12 cellular contexts compared by ENCODE assay signal in the genomic region with DNA sequence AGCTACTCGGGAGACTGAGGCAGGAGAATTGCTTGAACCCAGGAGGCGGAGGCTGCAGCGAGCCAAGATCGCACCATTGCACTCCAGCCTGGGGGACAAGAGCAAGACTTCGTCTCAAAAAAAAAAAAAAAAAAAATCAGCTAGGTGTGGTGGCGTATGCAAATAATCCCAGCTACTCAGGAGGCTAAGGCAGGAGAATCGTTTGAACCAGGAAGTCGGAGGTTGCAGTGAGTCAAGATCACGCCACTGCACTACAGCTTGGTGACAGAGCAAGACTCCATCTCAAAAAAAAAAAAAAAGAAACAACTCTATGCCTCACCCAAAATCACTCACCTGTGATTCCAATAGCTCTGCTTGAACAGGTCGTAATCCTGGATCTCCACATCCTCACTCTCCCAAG. TPM values are rescaled to one million over a fixed set of nuclear protein-coding genes. Genes with fewer than 3 reads are reported as not detected.
DNase-seq lines count a peak whose midpoint lies in the region; ATAC-seq, FAIRE-seq and TF ChIP-seq lines count a peak whose summit lies in the region.
"Not testable (repeated sequence)": the region's sequence is repeated elsewhere in the genome, so short reads cannot be mapped to it uniquely, and the experiment has no call there.
"Had no signal": no experiment of that assay in that cellular context is flagged by ENCODE, and none has a peak within 500 bp of the region (broad histone marks: within the 10 kb centered on the region; RNA-seq: fewer than 3 reads in every experiment).

No MANE protein-coding gene starts in this region.

- TF ChIP-seq POLR2A in GM12878 (IDR thresholded peaks at IDR 0.05; ENCODE audit: low read depth, low read length) = not testable (repeated sequence)

- POLR2A ChIA-PET in activated CD4-positive, alpha-beta T cell treated with anti-CD3 and anti-CD28 coated beads for 36 hours (lab: Charles Lee) = not testable (repeated sequence)
- POLR2A ChIA-PET in GM12878 (lab: Charles Lee) = interaction anchor here (0.6 to 1.1 kb wide), 2 partner anchors 89 to 197 kb away, joined by 3 to 6 read pairs; no protein-coding TSS in a partner anchor

- H3K4me2 ChIP-seq in GM12878 (ENCODE audit: control insufficient read depth, insufficient read depth) = not testable (repeated sequence)

- not testable (repeated sequence) for H4K20me1 ChIP-seq in GM12878 (ENCODE audit: control insufficient read depth, insufficient read depth)

- TF ChIP-seq RAD21 in GM12878 (IDR thresholded peaks at IDR 0.05; ENCODE audit: insufficient read depth, low read depth, low read length) = not testable (repeated sequence)

- H3K36me3 Mint-ChIP-seq in IgD-negative memory B cell (peaks cover 13% of the 10 kb centered on the region), memory B cell (peaks cover 56% of the 10 kb centered on the region)
- peaks cover 80% of the 10 kb centered on the region for H3K36me3 Mint-ChIP-seq in activated CD4-positive, alpha-beta T cell treated with anti-CD3 and anti-CD28 coated beads for 36 hours (ENCODE audit: low read depth)
- H3K36me3 Mint-ChIP-seq in activated T-cell treated with anti-CD3 and anti-CD28 coated beads, Interleukin-2, amount 50 U/mL, for 24 hours (ENCODE audit: low read depth) = peaks cover 94% of the 10 kb centered on the region
- H3K36me3 Mint-ChIP-seq in activated naive CD4-positive, alpha-beta T cell treated with anti-CD3 and anti-CD28 coated beads, Interleukin-2, amount 10 ng/mL, durations not matched to agents 7 days and 5 days = peaks cover 74% of the 10 kb centered on the region
- peaks cover 100% of the 10 kb centered on the region for H3K36me3 Mint-ChIP-seq in stimulated activated effector memory CD8-positive, alpha-beta T cell treated with anti-CD3 and anti-CD28 coated beads, Interleukin-12 subunit alpha, Interleukin-12 subunit beta, amount 100 ng/mL, for 72 hours

- peaks cover 34 to 72% of the 10 kb centered on the region in 2 experiments for H3K36me3 ChIP-seq in GM12878 (ENCODE audit: control insufficient read depth in 2 of 2, insufficient read depth in 2 of 2, low read length in 1 of 2)

- not testable (repeated sequence) for H2AFZ ChIP-seq in GM12878 (ENCODE audit: control insufficient read depth, low read depth, low read length)

- H3K9ac ChIP-seq in GM12878 (ENCODE audit: control insufficient read depth, insufficient read depth, low read length) = not testable (repeated sequence)

- H3K27ac Mint-ChIP-seq in IgD-negative memory B cell = peak overlapping the region; percentile 26 to 77 (median 59)
- peak overlapping the region; percentile 48 for H3K27ac Mint-ChIP-seq in activated CD4-positive, alpha-beta T cell treated with anti-CD3 and anti-CD28 coated beads for 36 hours
- peak overlapping the region; percentile 71 for H3K27ac Mint-ChIP-seq in activated T-cell treated with anti-CD3 and anti-CD28 coated beads, Interleukin-2, amount 50 U/mL, for 24 hours
- H3K27ac Mint-ChIP-seq in activated naive CD4-positive, alpha-beta T cell treated with anti-CD3 and anti-CD28 coated beads, Interleukin-2, amount 10 ng/mL, durations not matched to agents 7 days and 5 days = peak overlapping the region; percentile 5
- H3K27ac Mint-ChIP-seq in memory B cell = peak overlapping the region; percentile 53
- H3K27ac Mint-ChIP-seq in stimulated activated effector memory CD8-positive, alpha-beta T cell treated with anti-CD3 and anti-CD28 coated beads, Interleukin-12 subunit alpha, Interleukin-12 subunit beta, amount 100 ng/mL, for 72 hours = peak overlapping the region; percentile 35

- intact Hi-C loops in activated CD4-positive, alpha-beta T cell treated with anti-CD3 and anti-CD28 coated beads for 36 hours (cut with DNase I, micrococcal nuclease); GM12878 (cut with micrococcal nuclease; ENCODE audit: unreplicated experiment): not testable (repeated sequence)

- ATAC-seq in activated CD4-positive, alpha-beta T cell treated with anti-CD3 and anti-CD28 coated beads for 36 hours; GM12878; stimulated activated effector memory CD8-positive, alpha-beta T cell treated with anti-CD3 and anti-CD28 coated beads, Interleukin-12 subunit alpha, Interleukin-12 subunit beta, amount 100 ng/mL, for 72 hours: not testable (repeated sequence)
- peak; percentile 58 for ATAC-seq in memory B cell (ENCODE audit: low read depth)

- H3K4me1 ChIP-seq in GM12878 (ENCODE audit: control insufficient read depth, insufficient read depth, low read length) = not testable (repeated sequence)

- not testable (repeated sequence) for H3K4me3 ChIP-seq in GM12878

- FAIRE-seq in GM12878 (lab: Jason Lieb, UNC) = not testable (repeated sequence)

- not testable (repeated sequence) for TF ChIP-seq CTCF in GM12878 (IDR thresholded peaks at IDR 0.05 in 2 of 3, conservative IDR thresholded peaks at IDR 0.05 in 1 of 3; ENCODE audit: control insufficient read depth in 2 of 3, extremely low read depth in 1 of 3, insufficient read depth in 1 of 3, low read depth in 3 of 3, low read length in 3 of 3)

- not testable (repeated sequence) for BruUV-seq in GM12878 (replicated peaks; lab: Mats Ljungman, UMichigan)

- peaks cover 4 to 14% (median 6%) of the 10 kb centered on the region in 3 donors for H3K4me1 Mint-ChIP-seq in IgD-negative memory B cell
- not testable (repeated sequence) for H3K4me1 Mint-ChIP-seq in activated CD4-positive, alpha-beta T cell treated with anti-CD3 and anti-CD28 coated beads for 36 hours; memory B cell; stimulated activated effector memory CD8-positive, alpha-beta T cell treated with anti-CD3 and anti-CD28 coated beads, Interleukin-12 subunit alpha, Interleukin-12 subunit beta, amount 100 ng/mL, for 72 hours
- H3K4me1 Mint-ChIP-seq in activated T-cell treated with anti-CD3 and anti-CD28 coated beads, Interleukin-2, amount 50 U/mL, for 24 hours (ENCODE audit: low read depth) = peaks cover 14% of the 10 kb centered on the region
- peaks cover 12% of the 10 kb centered on the region for H3K4me1 Mint-ChIP-seq in activated naive CD4-positive, alpha-beta T cell treated with anti-CD3 and anti-CD28 coated beads, Interleukin-2, amount 10 ng/mL, durations not matched to agents 7 days and 5 days

- not testable (repeated sequence) for H3K9me3 ChIP-seq in GM12878 (replicated peaks; ENCODE audit: control insufficient read depth, insufficient read depth, low read length)

- not testable (repeated sequence) for H3K27ac ChIP-seq in GM12878 (ENCODE audit: control insufficient read depth, insufficient read depth)

- TF ChIP-seq EP300 in GM12878 (IDR thresholded peaks at IDR 0.05; ENCODE audit: borderline replicate concordance in 1 of 2, control insufficient read depth in 1 of 2, low read depth in 2 of 2, low read length in 2 of 2) = not testable (repeated sequence)

- SMC1A ChIA-PET in GM12878 (lab: Charles Lee; ENCODE audit: uncharacterized antibody, unreplicated experiment) = interaction anchor here (0.9 to 2.1 kb wide), 4 partner anchors 8 to 87 kb away, joined by 3 to 6 read pairs (median 4); no protein-coding TSS in a partner anchor

- H3K27me3 ChIP-seq in GM12878 (replicated peaks in 1 of 2; ENCODE audit: control insufficient read depth in 2 of 2, insufficient read depth in 2 of 2, low read length in 1 of 2) = not testable (repeated sequence)

- WGBS in GM12878 (ENCODE audit: insufficient coverage, insufficient replicate concordance, low lambda C conversion rate, missing lambda C conversion rate) = 57% methylated on average over 4 of the region's 10 CpGs

- DNase-seq in activated CD4-positive, alpha-beta T cell treated with anti-CD3 and anti-CD28 coated beads for 36 hours; activated T-cell treated with anti-CD3 and anti-CD28 coated beads, Interleukin-2, amount 50 U/mL, for 24 hours; activated naive CD4-positive, alpha-beta T cell treated with anti-CD3 and anti-CD28 coated beads, Interleukin-2, amount 10 ng/mL, durations not matched to agents 7 days and 5 days; GM12878 (ENCODE audit: low read depth, low spot score); memory B cell (ENCODE audit: low spot score in 2 of 2); stimulated activated effector memory CD8-positive, alpha-beta T cell treated with anti-CD3 and anti-CD28 coated beads, Interleukin-12 subunit alpha, Interleukin-12 subunit beta, amount 100 ng/mL, for 72 hours (ENCODE audit: low spot score in 2 of 2): not testable (repeated sequence)

- H3K4me3 Mint-ChIP-seq in IgD-negative memory B cell = peak overlapping the region in 1 of 4 donors; percentile 3
- not testable (repeated sequence) for H3K4me3 Mint-ChIP-seq in activated CD4-positive, alpha-beta T cell treated with anti-CD3 and anti-CD28 coated beads for 36 hours; activated T-cell treated with anti-CD3 and anti-CD28 coated beads, Interleukin-2, amount 50 U/mL, for 24 hours; activated naive CD4-positive, alpha-beta T cell treated with anti-CD3 and anti-CD28 coated beads, Interleukin-2, amount 10 ng/mL, durations not matched to agents 7 days and 5 days; memory B cell; stimulated activated effector memory CD8-positive, alpha-beta T cell treated with anti-CD3 and anti-CD28 coated beads, Interleukin-12 subunit alpha, Interleukin-12 subunit beta, amount 100 ng/mL, for 72 hours

- RAD21 ChIA-PET in GM12878 (lab: Charles Lee; ENCODE audit: unreplicated experiment) = interaction anchor here (0.6 to 1.6 kb wide), 6 partner anchors 17 to 100 kb away, joined by 3 to 5 read pairs (median 3); a partner anchor contains a TSS

- CTCF ChIA-PET in activated CD4-positive, alpha-beta T cell treated with anti-CD3 and anti-CD28 coated beads for 36 hours (lab: Charles Lee) = interaction anchor here (0.6 to 1.4 kb wide), 5 partner anchors 25 to 261 kb away, joined by 3 to 7 read pairs (median 4); a partner anchor contains a TSS
- CTCF ChIA-PET in activated naive CD4-positive, alpha-beta T cell treated with anti-CD3 and anti-CD28 coated beads, Interleukin-2, amount 10 ng/mL, durations not matched to agents 7 days and 5 days (lab: Charles Lee) = interaction anchor here (0.8 kb wide), 1 partner anchor 10 kb away, joined by 3 read pairs; no protein-coding TSS in a partner anchor
- CTCF ChIA-PET in GM12878 (lab: Yijun Ruan, JAX) = interaction anchor here (0.6 to 1.2 kb wide), 7 partner anchors 9 to 130 kb away, joined by 3 to 5 read pairs (median 3); no protein-coding TSS in a partner anchor

- H3K27me3 Mint-ChIP-seq in IgD-negative memory B cell; activated CD4-positive, alpha-beta T cell treated with anti-CD3 and anti-CD28 coated beads for 36 hours; activated T-cell treated with anti-CD3 and anti-CD28 coated beads, Interleukin-2, amount 50 U/mL, for 24 hours; activated naive CD4-positive, alpha-beta T cell treated with anti-CD3 and anti-CD28 coated beads, Interleukin-2, amount 10 ng/mL, durations not matched to agents 7 days and 5 days; memory B cell: not testable (repeated sequence)

- in situ Hi-C loops in GM12878 (cut with MboI) = not testable (repeated sequence)

- not testable (repeated sequence) for H3K79me2 ChIP-seq in GM12878 (ENCODE audit: control insufficient read depth, insufficient read depth, low read length)

- not testable (repeated sequence) for H3K9me3 Mint-ChIP-seq in IgD-negative memory B cell; activated CD4-positive, alpha-beta T cell treated with anti-CD3 and anti-CD28 coated beads for 36 hours (ENCODE audit: low read depth); activated T-cell treated with anti-CD3 and anti-CD28 coated beads, Interleukin-2, amount 50 U/mL, for 24 hours; activated naive CD4-positive, alpha-beta T cell treated with anti-CD3 and anti-CD28 coated beads, Interleukin-2, amount 10 ng/mL, durations not matched to agents 7 days and 5 days; memory B cell; stimulated activated effector memory CD8-positive, alpha-beta T cell treated with anti-CD3 and anti-CD28 coated beads, Interleukin-12 subunit alpha, Interleukin-12 subunit beta, amount 100 ng/mL, for 72 hours

RNA-seq across cellular contexts. Expression of a gene that starts 11.5 kb away (rescaled TPM):
- 55.2 TPM for polyA plus RNA-seq in IgD-negative memory B cell
- total RNA-seq in activated CD4-positive, alpha-beta T cell treated with anti-CD3 and anti-CD28 coated beads for 36 hours = 100 to 1,000 TPM; 279 to 322 TPM
- total RNA-seq in GM12878 (2013; cell fraction: nucleolus; rRNA removed) = 232 and 247 TPM in 2 replicates
- total RNA-seq in GM12878 (2014; rRNA removed) = 303 and 304 TPM in 2 replicates
- 182 and 184 TPM in 2 replicates for total RNA-seq in GM12878 (2014; rRNA removed; fragmentation: Illumina TruSeq; extraction: Trizol)
- 323 and 342 TPM in 2 replicates for total RNA-seq in GM12878 (2021)
- 145 TPM for polyA plus RNA-seq in GM12878 (2011; ENCODE audit: low read depth)
- polyA plus RNA-seq in GM12878 (2011; rRNA removed) = 83.6 and 113 TPM in 2 replicates
- 141 and 175 TPM in 2 replicates for polyA plus RNA-seq in GM12878 (2011; cell fraction: cytosol; rRNA removed)
- 211 and 406 TPM in 2 replicates for polyA plus RNA-seq in GM12878 (2011; cell fraction: nucleus; rRNA removed)
- 107 and 108 TPM in 2 replicates for polyA plus RNA-seq in GM12878 (2012)
- polyA plus RNA-seq in GM12878 (2014; fragmentation: Illumina TruSeq; extraction: Trizol) = 250 and 254 TPM in 2 replicates
- polyA plus RNA-seq in GM12878 (2014; fragmentation: Nextera tagmentation; extraction: Ambion mirVana) = 100 to 1,000 TPM in 1 of 2 experiments, 10 to 100 TPM in 1; 58.6 to 109 TPM
- 179 and 208 TPM in 2 replicates for polyA plus RNA-seq in GM12878 (2014; rRNA removed)
- 100 to 1,000 TPM in 1 of 2 experiments, 10 to 100 TPM in 1; 99.6 to 109 TPM for polyA plus RNA-seq in GM12878 (2016; fragmentation: Nextera tagmentation; extraction: Ambion mirVana)
- 223 and 229 TPM in 2 replicates for polyA minus RNA-seq in GM12878 (2011; rRNA and poly(A)+ RNA removed)
- 125 and 140 TPM in 2 replicates for polyA minus RNA-seq in GM12878 (2011; cell fraction: cytosol; rRNA and poly(A)+ RNA removed)
- 64.0 and 145 TPM in 2 replicates for polyA minus RNA-seq in GM12878 (2011; cell fraction: nucleus; rRNA and poly(A)+ RNA removed)

RNA-seq across cellular contexts. Expression of a gene that starts 27.6 kb away (rescaled TPM):
- polyA plus RNA-seq in IgD-negative memory B cell (24.9 TPM), GM12878 (2011; rRNA removed) (74.7 and 91.2 TPM in 2 replicates), GM12878 (2014; fragmentation: Illumina TruSeq; extraction: Trizol) (116 and 121 TPM in 2 replicates), GM12878 (2014; fragmentation: Nextera tagmentation; extraction: Ambion mirVana) (10 to 100 TPM; 26.5 to 27.3 TPM), GM12878 (2014; rRNA removed) (96.9 and 98.8 TPM in 2 replicates), GM12878 (2016; fragmentation: Nextera tagmentation; extraction: Ambion mirVana) (100 to 1,000 TPM; 112 to 114 TPM)
- total RNA-seq in activated CD4-positive, alpha-beta T cell treated with anti-CD3 and anti-CD28 coated beads for 36 hours = 10 to 100 TPM; 93.2 to 97.1 TPM
- total RNA-seq in GM12878 (2013; cell fraction: nucleolus; rRNA removed) = 92.6 and 92.8 TPM in 2 replicates
- total RNA-seq in GM12878 (2014; rRNA removed) (93.6 and 97.4 TPM in 2 replicates), GM12878 (2014; rRNA removed; fragmentation: Illumina TruSeq; extraction: Trizol) (61.3 and 62.3 TPM in 2 replicates), GM12878 (2021) (99.1 and 102 TPM in 2 replicates)
- 48.7 TPM for polyA plus RNA-seq in GM12878 (2011; ENCODE audit: low read depth)
- polyA plus RNA-seq in GM12878 (2011; cell fraction: cytosol; rRNA removed) = 67.5 and 81.8 TPM in 2 replicates
- polyA plus RNA-seq in GM12878 (2011; cell fraction: nucleus; rRNA removed) = 193 and 252 TPM in 2 replicates
- 40.1 and 60.0 TPM in 2 replicates for polyA plus RNA-seq in GM12878 (2012)
- polyA minus RNA-seq in GM12878 (2011; rRNA and poly(A)+ RNA removed) = 36.6 and 67.0 TPM in 2 replicates
- 19.4 and 32.1 TPM in 2 replicates for polyA minus RNA-seq in GM12878 (2011; cell fraction: cytosol; rRNA and poly(A)+ RNA removed)
- 30.7 and 68.6 TPM in 2 replicates for polyA minus RNA-seq in GM12878 (2011; cell fraction: nucleus; rRNA and poly(A)+ RNA removed)

RNA-seq across cellular contexts. Expression of a gene that starts 39.8 kb away (rescaled TPM):
- polyA plus RNA-seq in IgD-negative memory B cell = 12.3 TPM
- total RNA-seq in activated CD4-positive, alpha-beta T cell treated with anti-CD3 and anti-CD28 coated beads for 36 hours = 1 to 10 TPM; 8.1 to 8.4 TPM
- 9.8 and 9.9 TPM in 2 replicates for total RNA-seq in GM12878 (2013; cell fraction: nucleolus; rRNA removed)
- 6.3 and 7.1 TPM in 2 replicates for total RNA-seq in GM12878 (2014; rRNA removed)
- total RNA-seq in GM12878 (2014; rRNA removed; fragmentation: Illumina TruSeq; extraction: Trizol) = 4.7 and 5.1 TPM in 2 replicates
- 14.4 and 16.6 TPM in 2 replicates for total RNA-seq in GM12878 (2021)
- polyA plus RNA-seq in GM12878 (2011; ENCODE audit: low read depth) = 4.4 TPM
- 5.0 and 7.1 TPM in 2 replicates for polyA plus RNA-seq in GM12878 (2011; rRNA removed)
- 7.4 and 12.0 TPM in 2 replicates for polyA plus RNA-seq in GM12878 (2011; cell fraction: cytosol; rRNA removed)
- 49.7 and 69.0 TPM in 2 replicates for polyA plus RNA-seq in GM12878 (2011; cell fraction: nucleus; rRNA removed)
- 7.9 and 10.3 TPM in 2 replicates for polyA plus RNA-seq in GM12878 (2012)
- 2.2 and 5.4 TPM in 2 replicates for polyA plus RNA-seq in GM12878 (2014; fragmentation: Illumina TruSeq; extraction: Trizol)
- under 1 TPM; 0.50 to 0.93 TPM for polyA plus RNA-seq in GM12878 (2014; fragmentation: Nextera tagmentation; extraction: Ambion mirVana)
- 20.9 and 21.8 TPM in 2 replicates for polyA plus RNA-seq in GM12878 (2014; rRNA removed)
- 1 to 10 TPM; 2.7 to 8.8 TPM for polyA plus RNA-seq in GM12878 (2016; fragmentation: Nextera tagmentation; extraction: Ambion mirVana)
- 3.4 and 5.6 TPM in 2 replicates for polyA minus RNA-seq in GM12878 (2011; rRNA and poly(A)+ RNA removed)
- 1.3 and 2.7 TPM in 2 replicates for polyA minus RNA-seq in GM12878 (2011; cell fraction: cytosol; rRNA and poly(A)+ RNA removed)
- 6.2 and 14.2 TPM in 2 replicates for polyA minus RNA-seq in GM12878 (2011; cell fraction: nucleus; rRNA and poly(A)+ RNA removed)

RNA-seq across cellular contexts. Expression of a gene that starts 40.1 kb away (rescaled TPM):
- polyA plus RNA-seq in IgD-negative memory B cell (63.6 TPM), GM12878 (2011; rRNA removed) (4.2 and 5.7 TPM in 2 replicates), GM12878 (2014; fragmentation: Illumina TruSeq; extraction: Trizol) (4.5 and 5.2 TPM in 2 replicates), GM12878 (2014; fragmentation: Nextera tagmentation; extraction: Ambion mirVana) (1 to 10 TPM; 1.3 to 1.7 TPM), GM12878 (2014; rRNA removed) (6.1 and 7.2 TPM in 2 replicates), GM12878 (2016; fragmentation: Nextera tagmentation; extraction: Ambion mirVana) (1 to 10 TPM; 5.4 to 5.6 TPM)
- 1 to 10 TPM; 3.5 TPM for total RNA-seq in activated CD4-positive, alpha-beta T cell treated with anti-CD3 and anti-CD28 coated beads for 36 hours
- total RNA-seq in GM12878 (2013; cell fraction: nucleolus; rRNA removed) = 21.8 and 24.3 TPM in 2 replicates
- total RNA-seq in GM12878 (2014; rRNA removed) (4.1 and 4.6 TPM in 2 replicates), GM12878 (2014; rRNA removed; fragmentation: Illumina TruSeq; extraction: Trizol) (2.0 and 2.1 TPM in 2 replicates), GM12878 (2021) (7.9 and 8.2 TPM in 2 replicates)
- polyA plus RNA-seq in GM12878 (2011; ENCODE audit: low read depth) = 2.0 TPM
- polyA plus RNA-seq in GM12878 (2011; cell fraction: cytosol; rRNA removed) = 10.9 and 12.6 TPM in 2 replicates
- 7.1 and 8.7 TPM in 2 replicates for polyA plus RNA-seq in GM12878 (2011; cell fraction: nucleus; rRNA removed)
- 2.7 and 5.0 TPM in 2 replicates for polyA plus RNA-seq in GM12878 (2012)
- polyA minus RNA-seq in GM12878 (2011; rRNA and poly(A)+ RNA removed) = 6.6 and 10.1 TPM in 2 replicates
- 6.5 and 8.4 TPM in 2 replicates for polyA minus RNA-seq in GM12878 (2011; cell fraction: cytosol; rRNA and poly(A)+ RNA removed)
- polyA minus RNA-seq in GM12878 (2011; cell fraction: nucleus; rRNA and poly(A)+ RNA removed) = 3.3 and 6.4 TPM in 2 replicates
- total RNA-seq: Daoy, HFFc6 had no signal
- polyA plus RNA-seq: AG04450 had no signal

RNA-seq across cellular contexts. Expression of a gene that starts 51.6 kb away (rescaled TPM):
- polyA plus RNA-seq in IgD-negative memory B cell (5.8 TPM), GM12878 (2011; rRNA removed) (0.80 and 0.84 TPM in 2 replicates), GM12878 (2014; fragmentation: Illumina TruSeq; extraction: Trizol) (0.75 and 1.5 TPM in 2 replicates), GM12878 (2014; fragmentation: Nextera tagmentation; extraction: Ambion mirVana) (under 1 TPM; 0.64 to 0.80 TPM), GM12878 (2014; rRNA removed) (0.80 and 0.94 TPM in 2 replicates), GM12878 (2016; fragmentation: Nextera tagmentation; extraction: Ambion mirVana) (1 to 10 TPM in 1 of 2 experiments, under 1 TPM in 1; 0.54 to 1.3 TPM)
- total RNA-seq in activated CD4-positive, alpha-beta T cell treated with anti-CD3 and anti-CD28 coated beads for 36 hours = 1 to 10 TPM; 1.7 to 3.3 TPM
- 4.5 and 4.9 TPM in 2 replicates for total RNA-seq in GM12878 (2013; cell fraction: nucleolus; rRNA removed)
- total RNA-seq in GM12878 (2014; rRNA removed) (0.27 and 1.1 TPM in 2 replicates), GM12878 (2014; rRNA removed; fragmentation: Illumina TruSeq; extraction: Trizol) (0.69 and 1.1 TPM in 2 replicates), GM12878 (2021) (1.4 and 1.8 TPM in 2 replicates)
- 0.55 TPM for polyA plus RNA-seq in GM12878 (2011; ENCODE audit: low read depth)
- polyA plus RNA-seq in GM12878 (2011; cell fraction: cytosol; rRNA removed) = 0.94 and 1.2 TPM in 2 replicates
- 4.5 and 4.6 TPM in 2 replicates for polyA plus RNA-seq in GM12878 (2011; cell fraction: nucleus; rRNA removed)
- 0.73 and 1.9 TPM in 2 replicates for polyA plus RNA-seq in GM12878 (2012)
- polyA minus RNA-seq in GM12878 (2011; rRNA and poly(A)+ RNA removed) = 1.3 and 3.7 TPM in 2 replicates
- not detected in 2 replicates for polyA minus RNA-seq in GM12878 (2011; cell fraction: cytosol; rRNA and poly(A)+ RNA removed)
- polyA minus RNA-seq in GM12878 (2011; cell fraction: nucleus; rRNA and poly(A)+ RNA removed) = 2.3 and 2.4 TPM in 2 replicates
- total RNA-seq: Daoy, H4, HFFc6, HT1080 had no signal

Comparison
In these comparisons a context has a peak if more than half of its experiments do, and no peak if none do; other contexts are left out.
1. H3K27ac Mint-ChIP-seq: peak in every context shown above with its lines; median percentile 71 in activated T-cell treated with anti-CD3 and anti-CD28 coated beads, Interleukin-2, amount 50 U/mL, for 24 hours; 59 in IgD-negative memory B cell; 53 in memory B cell; 48 in activated CD4-positive, alpha-beta T cell treated with anti-CD3 and anti-CD28 coated beads for 36 hours; 35 in stimulated activated effector memory CD8-positive, alpha-beta T cell treated with anti-CD3 and anti-CD28 coated beads, Interleukin-12 subunit alpha, Interleukin-12 subunit beta, amount 100 ng/mL, for 72 hours; 5 in activated naive CD4-positive, alpha-beta T cell treated with anti-CD3 and anti-CD28 coated beads, Interleukin-2, amount 10 ng/mL, durations not matched to agents 7 days and 5 days.